In genomic region chr17:1762906-1763829, GRCh38 we compare ENCODE assay signal across 9 cellular contexts. TPM values are rescaled to one million over a fixed set of nuclear protein-coding genes. Genes with fewer than 3 reads are reported as not detected.
A peak's percentile ranks its signal among the peaks of the same experiment; 100 is the strongest.
DNase-seq lines count a peak whose midpoint lies in the region; ATAC-seq and TF ChIP-seq lines count a peak whose summit lies in the region.
"Had no signal": no experiment of that assay in that cellular context is flagged by ENCODE, and none has a peak within 500 bp of the region (broad histone marks: within the 10 kb centered on the region; RNA-seq: fewer than 3 reads in every experiment).

No MANE protein-coding gene starts in this region.

- H3K27me3 ChIP-seq in AG04450 (ENCODE audit: control insufficient read depth, insufficient read depth, low read length) (no peaks in the 10 kb centered on the region), iPS-18a (ENCODE audit: control insufficient read depth, insufficient read depth, low read length) (no peaks in the 10 kb centered on the region)

- peaks cover 31 to 33% of the 10 kb centered on the region in 2 donors for H3K4me1 Mint-ChIP-seq in stimulated activated naive B cell treated with anti-CD40 and anti-IgM and Interleukin-4, amounts not matched to agents 10 μg/mL and 1 μg/mL and 100 μg/mL, for 72 hours

- CTCF ChIA-PET in AG04450 (lab: Charles Lee): interaction anchor here (0.7 to 1.8 kb wide), 6 partner anchors 21 to 860 kb away, joined by 3 to 7 read pairs (median 4); no protein-coding TSS in a partner anchor

- H3K9me3 ChIP-seq in AG04450 (ENCODE audit: control insufficient read depth, insufficient read depth, low read length) (no peaks in the 10 kb centered on the region; the same call in 1 of the 2 replicates), iPS-18a (ENCODE audit: control insufficient read depth, low read depth, low read length) (no peaks in the 10 kb centered on the region)

- H3K9me3 Mint-ChIP-seq in stimulated activated naive B cell treated with anti-CD40 and anti-IgM and Interleukin-4, amounts not matched to agents 10 μg/mL and 1 μg/mL and 100 μg/mL, for 72 hours: no peaks in the 10 kb centered on the region

- POLR2A ChIA-PET in AG04450 (lab: Yijun Ruan, JAX): interaction anchor here (0.5 to 2.3 kb wide), 5 partner anchors 27 to 114 kb away, joined by 3 to 25 read pairs (median 3); no protein-coding TSS in a partner anchor

- H3K4me3 Mint-ChIP-seq in stimulated activated naive B cell treated with anti-CD40 and anti-IgM and Interleukin-4, amounts not matched to agents 10 μg/mL and 1 μg/mL and 100 μg/mL, for 72 hours: peak overlapping the region in 1 of 2 donors; percentile 29

- H3K27ac Mint-ChIP-seq in stimulated activated naive B cell treated with anti-CD40 and anti-IgM and Interleukin-4, amounts not matched to agents 10 μg/mL and 1 μg/mL and 100 μg/mL, for 72 hours: peak overlapping the region; percentile 51

- peaks cover 22% of the 10 kb centered on the region for H3K4me1 ChIP-seq in iPS-18a (ENCODE audit: control insufficient read depth, low read depth, low read length)

- H3K27me3 Mint-ChIP-seq in stimulated activated naive B cell treated with anti-CD40 and anti-IgM and Interleukin-4, amounts not matched to agents 10 μg/mL and 1 μg/mL and 100 μg/mL, for 72 hours: peaks cover 0 to 5% of the 10 kb centered on the region in 2 donors

- no peaks in the 10 kb centered on the region for H3K36me3 Mint-ChIP-seq in stimulated activated naive B cell treated with anti-CD40 and anti-IgM and Interleukin-4, amounts not matched to agents 10 μg/mL and 1 μg/mL and 100 μg/mL, for 72 hours

- no peak for TF ChIP-seq CTCF in AG04450 (IDR thresholded peaks at IDR 0.05; ENCODE audit: low read depth, low read length)

- peak; percentile 81 to 82 for ATAC-seq in stimulated activated naive B cell treated with anti-CD40 and anti-IgM and Interleukin-4, amounts not matched to agents 10 μg/mL and 1 μg/mL and 100 μg/mL, for 72 hours (replicated peaks)
- no peak for ATAC-seq in HG02840 (IDR thresholded peaks at IDR 0.05; ENCODE audit: low FRiP score, unreplicated experiment)

- DNase-seq in AG04450 (ENCODE audit: low read depth, low spot score) (peak; percentile 43), HuH-7.5 (ENCODE audit: low spot score) (peak; percentile 51), amniotic epithelial cell (ENCODE audit: low read depth) (peak; percentile 70), mucosa of gallbladder (ENCODE audit: low spot score) (no peak), NCI-H1694 (lab: John Stamatoyannopoulos, UW) (no peak)
- no peak for DNase-seq in stimulated activated naive B cell treated with anti-CD40 and anti-IgM and Interleukin-4, amounts not matched to agents 10 μg/mL and 1 μg/mL and 100 μg/mL, for 72 hours

- H3K27ac ChIP-seq in AG04450 (ENCODE audit: low read depth, low read length) (peak overlapping the region; percentile 86), iPS-18a (ENCODE audit: low read length) (no peak overlapping the region)

- H3K36me3 ChIP-seq in iPS-18a (ENCODE audit: control insufficient read depth, low read depth, low read length): no peaks in the 10 kb centered on the region

- peak overlapping the region; percentile 75 for H3K4me3 ChIP-seq in AG04450 (ENCODE audit: low read depth, low read length)
- H3K4me3 ChIP-seq in iPS-18a (ENCODE audit: low read length): peak overlapping the region; percentile 12

- H3K9ac ChIP-seq in iPS-18a (ENCODE audit: low read length): no peak overlapping the region

RNA-seq across cellular contexts. Expression of gene SERPINF1, which starts 1.3 kb away (rescaled TPM):
- 376 and 473 TPM in 2 replicates for polyA plus RNA-seq in AG04450 (2011; rRNA removed)
- polyA minus RNA-seq in AG04450 (2011; rRNA and poly(A)+ RNA removed): 64.2 and 93.9 TPM in 2 replicates
- 129 TPM for total RNA-seq in mucosa of gallbladder

RNA-seq across cellular contexts. Expression of gene SERPINF2, which starts 20.5 kb away (rescaled TPM):
- polyA plus RNA-seq in AG04450 (2011; rRNA removed): 0.07 TPM in 1 of 2 replicates, not detected in the other
- not detected in 2 replicates for polyA minus RNA-seq in AG04450 (2011; rRNA and poly(A)+ RNA removed)
- 2.9 TPM for total RNA-seq in mucosa of gallbladder
- total RNA-seq: glomerular endothelial cell had no signal

RNA-seq across cellular contexts. Expression of gene WDR81, which starts 38.7 kb away (rescaled TPM):
- polyA plus RNA-seq in AG04450 (2011; rRNA removed): 2.9 and 3.6 TPM in 2 replicates
- polyA minus RNA-seq in AG04450 (2011; rRNA and poly(A)+ RNA removed): 5.7 and 6.9 TPM in 2 replicates
- total RNA-seq in mucosa of gallbladder: 30.3 TPM

RNA-seq across cellular contexts. Expression of gene TLCD2, which starts 53.0 kb away (rescaled TPM):
- 3.0 and 3.1 TPM in 2 replicates for polyA plus RNA-seq in AG04450 (2011; rRNA removed)
- 3.1 and 3.2 TPM in 2 replicates for polyA minus RNA-seq in AG04450 (2011; rRNA and poly(A)+ RNA removed)
- total RNA-seq in mucosa of gallbladder: 6.5 TPM

Comparison
In these comparisons a context has a peak if more than half of its experiments do, and no peak if none do; other contexts are left out.
1. DNase-seq: peak in AG04450 (single experiment), HuH-7.5 (single experiment) and amniotic epithelial cell (single experiment); none in stimulated activated naive B cell treated with anti-CD40 and anti-IgM and Interleukin-4, amounts not matched to agents 10 μg/mL and 1 μg/mL and 100 μg/mL, for 72 hours (single experiment), mucosa of gallbladder (single experiment) and NCI-H1694 (single experiment).